Comparison of ENCODE assay signal across 36 cellular contexts in the genomic region with DNA sequence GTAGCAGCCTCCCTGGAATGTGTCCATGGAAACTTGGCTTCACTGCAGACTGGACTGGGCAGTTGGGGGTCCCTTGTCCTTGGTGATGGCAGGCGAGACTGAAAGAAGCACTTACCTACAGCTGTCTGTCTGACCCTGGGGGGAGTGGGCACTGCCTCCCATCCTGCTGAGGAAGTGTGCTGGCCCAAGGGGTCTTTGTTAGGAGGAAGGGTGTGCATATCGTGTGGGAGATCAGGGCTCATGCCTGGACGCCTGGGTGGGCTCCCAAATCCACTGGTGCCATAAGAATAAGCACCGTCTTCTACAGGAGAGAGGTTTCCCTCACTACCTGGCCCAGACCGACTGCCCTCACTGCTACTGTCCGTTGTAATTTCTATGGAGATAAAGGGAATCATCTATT.
"Had no signal": no experiment of that assay in that cellular context is flagged by ENCODE, and none has a peak within 500 bp of the region (broad histone marks: within the 10 kb centered on the region; RNA-seq: fewer than 3 reads in every experiment).

No MANE protein-coding gene starts in this region.

- H3K4me1 Mint-ChIP-seq: activated B cell treated with CpG ODN at 0.5 μM for 24 hours; activated T-helper 17 cell treated with anti-CD3 and anti-CD28 coated beads, Interleukin-2, amount 50 U/mL, for 72 hours; central memory CD8-positive, alpha-beta T cell; T-helper 17 cell had no signal

- H3K36me3 Mint-ChIP-seq: activated naive CD8-positive, alpha-beta T cell had no signal

- H3K27ac ChIP-seq: brain microvascular endothelial cell, epithelial cell of prostate, esophagus squamous epithelium, gastroesophageal sphincter, WERI-Rb-1 had no signal

- FAIRE-seq: astrocyte, bronchial epithelial cell, endometrium, endothelial cell of umbilical vein had no signal

- H3K4me1 ChIP-seq: esophagus squamous epithelium, gastroesophageal sphincter had no signal

- H3K27ac Mint-ChIP-seq: activated B cell treated with CpG ODN at 0.5 μM for 24 hours; activated CD8-positive, alpha-beta T cell treated with anti-CD3 and anti-CD28 coated beads for 36 hours; activated naive CD8-positive, alpha-beta T cell; activated T-helper 17 cell treated with anti-CD3 and anti-CD28 coated beads, Interleukin-2, amount 50 U/mL, for 72 hours; effector memory CD8-positive, alpha-beta T cell; T-helper 17 cell; T-helper 2 cell treated with Interferon-gamma antibody and Interleukin-4, amounts not matched to agents 5 μg/mL and 100 μg/mL, for 36 hours had no signal

- H3K36me3 ChIP-seq: brain microvascular endothelial cell, esophagus squamous epithelium, gastroesophageal sphincter, WERI-Rb-1 had no signal

- H3K9me3 ChIP-seq: esophagus squamous epithelium, gastroesophageal sphincter had no signal

- H3K9me3 Mint-ChIP-seq: activated B cell treated with CpG ODN at 0.5 μM for 24 hours; activated CD8-positive, alpha-beta T cell treated with anti-CD3 and anti-CD28 coated beads for 36 hours; activated T-cell treated with anti-CD3 and anti-CD28 coated beads, Interleukin-2, amount 50 U/mL, for 4 hours; activated T-helper 17 cell treated with anti-CD3 and anti-CD28 coated beads, Interleukin-2, amount 50 U/mL, for 72 hours; central memory CD8-positive, alpha-beta T cell; T-helper 2 cell treated with Interferon-gamma antibody and Interleukin-4, amounts not matched to agents 5 μg/mL and 100 μg/mL, for 36 hours had no signal

- H3K4me3 ChIP-seq: esophagus squamous epithelium, gastroesophageal sphincter had no signal

- H3K27me3 ChIP-seq: brain microvascular endothelial cell, gastroesophageal sphincter had no signal

- H3K4me3 Mint-ChIP-seq: activated B cell treated with CpG ODN at 0.5 μM for 24 hours; activated CD8-positive, alpha-beta T cell treated with anti-CD3 and anti-CD28 coated beads for 36 hours; activated naive CD8-positive, alpha-beta T cell; activated T-cell treated with anti-CD3 and anti-CD28 coated beads, Interleukin-2, amount 50 U/mL, for 4 hours; activated T-helper 17 cell treated with anti-CD3 and anti-CD28 coated beads, Interleukin-2, amount 50 U/mL, for 72 hours; central memory CD8-positive, alpha-beta T cell; effector memory CD8-positive, alpha-beta T cell; T-helper 17 cell; T-helper 2 cell treated with Interferon-gamma antibody and Interleukin-4, amounts not matched to agents 5 μg/mL and 100 μg/mL, for 36 hours had no signal

- ATAC-seq: activated CD4-positive, CD25-positive, alpha-beta regulatory T cell treated with anti-CD3 and anti-CD28 coated beads, Interleukin-2, amount 50 U/mL, for 24 hours; activated CD8-positive, alpha-beta T cell treated with anti-CD3 and anti-CD28 coated beads for 36 hours; activated T-cell treated with anti-CD3 and anti-CD28 coated beads, Interleukin-2, amount 50 U/mL, for 4 hours; activated T-helper 17 cell treated with anti-CD3 and anti-CD28 coated beads, Interleukin-2, amount 50 U/mL, for 72 hours; effector memory CD8-positive, alpha-beta T cell; gastroesophageal sphincter; T-helper 17 cell had no signal

- H3K27me3 Mint-ChIP-seq: activated B cell treated with CpG ODN at 0.5 μM for 24 hours; activated CD8-positive, alpha-beta T cell treated with anti-CD3 and anti-CD28 coated beads for 36 hours had no signal

- DNase-seq: activated B cell treated with CpG ODN at 0.5 μM for 24 hours; activated CD4-positive, alpha-beta T cell treated with anti-CD3 and anti-CD28 coated beads for 48 hours; activated CD4-positive, alpha-beta T cell treated with anti-CD3 and anti-CD28 coated beads, Interleukin-2, amount 50 U/mL, for 1 hour; activated CD4-positive, alpha-beta T cell treated with anti-CD3 and anti-CD28 coated beads, Interleukin-2, amount 50 U/mL, for 48 hours; activated CD8-positive, alpha-beta memory T cell treated with anti-CD3 and anti-CD28 coated beads for 24 hours; activated CD8-positive, alpha-beta T cell treated with anti-CD3 and anti-CD28 coated beads for 36 hours; activated effector memory CD4-positive, alpha-beta T cell treated with Interleukin-2 at 50 U/mL for 16 hours; activated gamma-delta T cell treated with Interleukin-2 at 50 U/mL for 16 hours; activated naive CD4-positive, alpha-beta T cell treated with anti-CD3 and anti-CD28 coated beads, Interleukin-2, amount 50 U/mL, for 16 hours; activated naive CD4-positive, alpha-beta T cell treated with Interleukin-2 at 50 U/mL for 16 hours; activated T-cell treated with anti-CD3 and anti-CD28 coated beads, Interleukin-2, amount 50 U/mL, for 4 hours; amniotic stem cell; anterior cingulate cortex; brain microvascular endothelial cell; cortex of kidney; dermis blood vessel endothelial cell; effector CD4-positive, alpha-beta T cell; effector memory CD8-positive, alpha-beta T cell; esophagus squamous epithelium; foreskin melanocyte; SW 1271; T-helper 1 cell; T-helper 17 cell; T1000; WERI-Rb-1 had no signal
